Comparison of ENCODE assay signal across 8 cellular contexts in the genomic region with DNA sequence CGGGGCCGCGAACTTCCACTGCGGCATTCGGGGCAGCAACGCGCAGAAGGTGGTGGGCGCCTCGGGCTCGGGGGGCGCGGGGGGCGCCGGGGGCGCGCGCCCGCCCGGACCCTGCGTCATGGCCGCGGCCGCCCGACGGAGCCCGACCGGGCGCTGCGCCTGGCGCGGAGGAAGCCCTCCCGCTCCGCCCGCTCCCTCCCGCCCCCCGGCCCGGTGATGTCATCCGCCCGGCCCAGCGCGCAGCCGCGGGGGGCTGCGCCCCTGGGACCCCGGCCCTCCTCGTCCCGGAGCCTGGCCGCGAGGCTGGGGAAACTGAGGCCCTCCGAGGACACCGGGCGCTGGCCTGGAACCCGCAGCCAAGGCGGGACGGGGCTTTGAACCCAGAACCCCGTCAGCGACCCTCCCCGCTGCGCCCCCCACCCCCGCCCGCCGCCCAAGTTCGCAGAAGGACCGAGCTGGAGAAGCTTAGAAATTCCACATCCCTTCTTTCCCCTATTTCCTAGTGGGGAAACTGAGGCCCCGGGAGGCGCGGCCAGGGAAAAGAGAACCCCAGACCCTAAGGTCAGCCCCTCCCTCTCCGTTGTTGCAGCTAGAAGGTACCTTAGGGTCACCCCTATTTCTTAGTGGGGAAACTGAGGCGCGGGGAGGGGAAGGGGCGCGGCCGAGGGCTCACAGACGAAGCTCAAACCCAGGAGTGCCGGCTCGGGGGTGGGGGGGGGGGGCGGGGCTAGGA. TPM values are rescaled to one million over a fixed set of nuclear protein-coding genes. Genes with fewer than 3 reads are reported as not detected.
DNase-seq lines count a peak whose midpoint lies in the region; ATAC-seq, FAIRE-seq and TF ChIP-seq lines count a peak whose summit lies in the region.

A gene with protein sequence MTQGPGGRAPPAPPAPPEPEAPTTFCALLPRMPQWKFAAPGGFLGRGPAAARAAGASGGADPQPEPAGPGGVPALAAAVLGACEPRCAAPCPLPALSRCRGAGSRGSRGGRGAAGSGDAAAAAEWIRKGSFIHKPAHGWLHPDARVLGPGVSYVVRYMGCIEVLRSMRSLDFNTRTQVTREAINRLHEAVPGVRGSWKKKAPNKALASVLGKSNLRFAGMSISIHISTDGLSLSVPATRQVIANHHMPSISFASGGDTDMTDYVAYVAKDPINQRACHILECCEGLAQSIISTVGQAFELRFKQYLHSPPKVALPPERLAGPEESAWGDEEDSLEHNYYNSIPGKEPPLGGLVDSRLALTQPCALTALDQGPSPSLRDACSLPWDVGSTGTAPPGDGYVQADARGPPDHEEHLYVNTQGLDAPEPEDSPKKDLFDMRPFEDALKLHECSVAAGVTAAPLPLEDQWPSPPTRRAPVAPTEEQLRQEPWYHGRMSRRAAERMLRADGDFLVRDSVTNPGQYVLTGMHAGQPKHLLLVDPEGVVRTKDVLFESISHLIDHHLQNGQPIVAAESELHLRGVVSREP (minus strand): TSS at position 157 of the 733 bp plus-strand sequence. CDS start 37 bp downstream, at position 120.

- H3K27ac ChIP-seq in heart left ventricle, result peak within 1 kb of the TSS; percentile 59 to 92 (median 86)
- H3K27ac ChIP-seq in prostate gland, result peak within 1 kb of the TSS; percentile 88 to 89

- FAIRE-seq in GM19239 (lab: Jason Lieb, UNC), result no peak

- peak within 1 kb of the TSS; percentile 51 for H3K4me3 ChIP-seq in HAP-1
- H3K4me3 ChIP-seq in WI38 (ENCODE audit: low read depth, low read length), result peak within 1 kb of the TSS; percentile 54
- peak within 1 kb of the TSS; percentile 65 to 95 (median 84) for H3K4me3 ChIP-seq in heart left ventricle
- H3K4me3 ChIP-seq in prostate gland, result peak within 1 kb of the TSS; percentile 60 to 75

- peak in 2 of 4 donors; percentile 30 to 53 for ATAC-seq in heart left ventricle

- in situ Hi-C loops in HAP-1 (cut with MboI; ENCODE audit: low sequenced_read_pairs), result no loop called here

- TF ChIP-seq CTCF in WI38 (IDR thresholded peaks at IDR 0.05; ENCODE audit: low read depth, low read length), result no peak
- TF ChIP-seq CTCF in heart left ventricle (IDR thresholded peaks at IDR 0.05), result no peak
- TF ChIP-seq CTCF in prostate gland (IDR thresholded peaks at IDR 0.05), result no peak

- 1 to 4% (median 1%) methylated on average over 5 to 77 of the region's 77 CpGs for WGBS in heart left ventricle, 4 donors
- 0% methylated on average over 21 of the region's 77 CpGs for WGBS in prostate gland

- peak; percentile 20 to 67 for DNase-seq in HAP-1 (ENCODE audit: low spot score in 2 of 2)
- DNase-seq in heart left ventricle, result peak in 3 of 5 donors; percentile 56 to 67 (median 64)
- DNase-seq in prostate gland (ENCODE audit: low spot score), result peak; percentile 18
- no peak for DNase-seq in GM19239 (ENCODE audit: insufficient read length, low spot score)
- DNase-seq in activated CD4-positive, CD25-positive, alpha-beta regulatory T cell treated with anti-CD3 and anti-CD28 coated beads, Interleukin-2, amount 50 U/mL, for 72 hours, result no peak
- DNase-seq in activated CD4-positive, alpha-beta T cell treated with anti-CD3 and anti-CD28 coated beads for 1 hour, result no peak
- no peak for DNase-seq in effector CD4-positive, alpha-beta T cell

- H3K9me3 ChIP-seq in HAP-1 (no peaks in the 10 kb centered on the region), heart left ventricle (no peaks in the 10 kb centered on the region), prostate gland (no peaks in the 10 kb centered on the region)

- intact Hi-C loops in heart left ventricle (cut with DNase I), result no loop called here
- intact Hi-C loops in prostate gland (cut with DNase I), result no loop called here

- TF ChIP-seq POLR2A in heart left ventricle (IDR thresholded peaks at IDR 0.05) (no peak), prostate gland (IDR thresholded peaks at IDR 0.05) (no peak)

- H3K27me3 ChIP-seq in HAP-1 (ENCODE audit: low read depth), result no peaks in the 10 kb centered on the region
- peaks cover 0 to 28% (median 0%) of the 10 kb centered on the region in 9 donors for H3K27me3 ChIP-seq in heart left ventricle
- no peaks in the 10 kb centered on the region for H3K27me3 ChIP-seq in prostate gland (replicated peaks; ENCODE audit: insufficient read depth)

- H3K4me1 ChIP-seq in HAP-1, result peaks cover 4% of the 10 kb centered on the region; the same call in 1 of the 2 replicates
- peaks cover 0 to 25% (median 10%) of the 10 kb centered on the region in 12 donors for H3K4me1 ChIP-seq in heart left ventricle
- H3K4me1 ChIP-seq in prostate gland (replicated peaks), result no peaks in the 10 kb centered on the region

- H3K36me3 ChIP-seq in HAP-1 (replicated peaks) (no peaks in the 10 kb centered on the region), heart left ventricle (no peaks in the 10 kb centered on the region), prostate gland (no peaks in the 10 kb centered on the region)

RNA-seq across cellular contexts. Expression of the gene that starts here (rescaled TPM):
- total RNA-seq in heart left ventricle, result 10 to 100 TPM in 7 of 9 donors, 1 to 10 TPM in 2; 9.1 to 35.8 (median 14.6) TPM
- 10 to 100 TPM in 1 of 2 donors, 1 to 10 TPM in 1; 6.7 to 22.3 TPM for polyA plus RNA-seq in heart left ventricle
- 10 to 100 TPM; 52.2 to 83.4 TPM for total RNA-seq in prostate gland

Comparison
In these comparisons a context has a peak if more than half of its experiments do, and no peak if none do; other contexts are left out.
1. DNase-seq: peak in HAP-1 (2 of 2), heart left ventricle (3 of 5) and prostate gland (single experiment); none in GM19239 (single experiment), activated CD4-positive, CD25-positive, alpha-beta regulatory T cell treated with anti-CD3 and anti-CD28 coated beads, Interleukin-2, amount 50 U/mL, for 72 hours (single experiment), activated CD4-positive, alpha-beta T cell treated with anti-CD3 and anti-CD28 coated beads for 1 hour (single experiment) and effector CD4-positive, alpha-beta T cell (single experiment).
2. Peak in every context shown above with its lines, with median percentiles within 50 percentile points of each other: H3K4me3 ChIP-seq.